11 cellular contexts compared by ENCODE assay signal in genomic region chr1:150514260-150514659, GRCh38. TPM values are rescaled to one million over a fixed set of nuclear protein-coding genes. Genes with fewer than 3 reads are reported as not detected.
A peak's percentile ranks its signal among the peaks of the same experiment; 100 is the strongest.
DNase-seq lines count a peak whose midpoint lies in the region; ATAC-seq, FAIRE-seq and TF ChIP-seq lines count a peak whose summit lies in the region.
"Had no signal": no experiment of that assay in that cellular context is flagged by ENCODE, and none has a peak within 500 bp of the region (broad histone marks: within the 10 kb centered on the region; RNA-seq: fewer than 3 reads in every experiment).

No MANE protein-coding gene starts in this region.

- H3K79me2 ChIP-seq in DOHH2 (ENCODE audit: control insufficient read depth, low read length) (no peaks in the 10 kb centered on the region), K562 (ENCODE audit: control insufficient read depth, insufficient read depth, low read length) (peaks cover 13% of the 10 kb centered on the region; the same call in 1 of the 3 replicates)

- H3K9ac ChIP-seq in K562 (ENCODE audit: insufficient read depth in 1 of 2, low read depth in 2 of 2, low read length in 2 of 2): peak overlapping the region; percentile 82 to 98

- peak overlapping the region in 1 of 3 donors; percentile 77 for H3K27ac Mint-ChIP-seq in CD4-positive, CD25-positive, alpha-beta regulatory T cell
- peak overlapping the region; percentile 46 to 74 for H3K27ac Mint-ChIP-seq in natural killer cell treated with Interleukin-12 subunit alpha and Interleukin-12 subunit beta and Interleukin-15 and Interleukin-18, amount 100 ng/mL, for 72 hours

- no peak overlapping the region for H3K27ac ChIP-seq in CD4-positive, CD25-positive, alpha-beta regulatory T cell (ENCODE audit: insufficient read depth, low read length, poor library complexity, severe bottlenecking)
- H3K27ac ChIP-seq in DOHH2 (ENCODE audit: low read depth, low read length) (no peak overlapping the region), K562 (ENCODE audit: extremely low read depth, low read depth, low read length) (0 out of 3 replicates have a peak overlapping the region, but pooled peaks have one; percentile 83)

- TF ChIP-seq CTCF in DOHH2 (IDR thresholded peaks at IDR 0.05; ENCODE audit: low read depth, low read length, poor library complexity, severe bottlenecking) (no peak), K562 (IDR thresholded peaks at IDR 0.05 in 2 of 3, conservative IDR thresholded peaks at IDR 0.05 in 1 of 3; ENCODE audit: insufficient read depth in 2 of 3, low read depth in 1 of 3, low read length in 3 of 3) (no peak)

- ATAC-seq in CD4-positive, CD25-positive, alpha-beta regulatory T cell (ENCODE audit: low read depth in 2 of 2): no peak
- ATAC-seq in K562: no peak
- ATAC-seq in natural killer cell treated with Interleukin-12 subunit alpha and Interleukin-12 subunit beta and Interleukin-15 and Interleukin-18, amount 100 ng/mL, for 72 hours: no peak
- ATAC-seq in sciatic nerve: no peak

- no peak for TF ChIP-seq EP300 in K562 (IDR thresholded peaks at IDR 0.05; ENCODE audit: low read length)

- H3K9me2 ChIP-seq in DOHH2 (replicated peaks; ENCODE audit: control insufficient read depth, low read length): no peaks in the 10 kb centered on the region

- H3K36me3 ChIP-seq in CD4-positive, CD25-positive, alpha-beta regulatory T cell (ENCODE audit: control insufficient read depth, insufficient read depth, low read length): no peaks in the 10 kb centered on the region
- H3K36me3 ChIP-seq in DOHH2 (ENCODE audit: control insufficient read depth, low read length) (no peaks in the 10 kb centered on the region), K562 (ENCODE audit: control insufficient read depth, insufficient read depth, low read length) (peaks cover 34% of the 10 kb centered on the region; the same call in 2 of the 3 replicates)
- H3K36me3 ChIP-seq: cardiac muscle cell had no signal

- no peak overlapping the region; the same call in 1 of the 2 replicates for H2AFZ ChIP-seq in K562 (ENCODE audit: low read depth, low read length)

- H3K9me3 Mint-ChIP-seq in CD4-positive, CD25-positive, alpha-beta regulatory T cell: no peaks in the 10 kb centered on the region
- H3K9me3 Mint-ChIP-seq in natural killer cell treated with Interleukin-12 subunit alpha and Interleukin-12 subunit beta and Interleukin-15 and Interleukin-18, amount 100 ng/mL, for 72 hours: no peaks in the 10 kb centered on the region

- FAIRE-seq in K562 (lab: Jason Lieb, UNC): no peak

- 48% methylated on average over 9 of the region's 9 CpGs for WGBS in K562 (ENCODE audit: insufficient coverage, low coverage, missing lambda C conversion rate)

- no peak overlapping the region for H3K4me3 ChIP-seq in CD4-positive, CD25-positive, alpha-beta regulatory T cell (ENCODE audit: low read depth, low read length)
- H3K4me3 ChIP-seq in DOHH2 (ENCODE audit: low read length) (0 out of 2 replicates have a peak overlapping the region, but pooled peaks have one; percentile 91), K562 (0 out of 2 replicates have a peak overlapping the region, but pooled peaks have one; percentile 43)

- H3K36me3 Mint-ChIP-seq in CD4-positive, CD25-positive, alpha-beta regulatory T cell: no peaks in the 10 kb centered on the region
- no peaks in the 10 kb centered on the region for H3K36me3 Mint-ChIP-seq in natural killer cell treated with Interleukin-12 subunit alpha and Interleukin-12 subunit beta and Interleukin-15 and Interleukin-18, amount 100 ng/mL, for 72 hours

- peaks cover 7% of the 10 kb centered on the region for H3K27me3 Mint-ChIP-seq in CD4-positive, CD25-positive, alpha-beta regulatory T cell
- H3K27me3 Mint-ChIP-seq in natural killer cell treated with Interleukin-12 subunit alpha and Interleukin-12 subunit beta and Interleukin-15 and Interleukin-18, amount 100 ng/mL, for 72 hours: no peaks in the 10 kb centered on the region

- no peaks in the 10 kb centered on the region for H3K27me3 ChIP-seq in CD4-positive, CD25-positive, alpha-beta regulatory T cell (ENCODE audit: control insufficient read depth, insufficient read depth, low read length)
- H3K27me3 ChIP-seq in DOHH2 (ENCODE audit: control insufficient read depth, low read length): no peaks in the 10 kb centered on the region
- H3K27me3 ChIP-seq in K562 (ENCODE audit: control insufficient read depth in 2 of 2, insufficient read depth in 2 of 2, low read length in 2 of 2): no peaks in the 10 kb centered on the region
- H3K27me3 ChIP-seq: cardiac muscle cell, esophagus muscularis mucosa had no signal

- H3K4me3 Mint-ChIP-seq in CD4-positive, CD25-positive, alpha-beta regulatory T cell: peak overlapping the region; percentile 74 to 95 (median 92)
- H3K4me3 Mint-ChIP-seq in natural killer cell treated with Interleukin-12 subunit alpha and Interleukin-12 subunit beta and Interleukin-15 and Interleukin-18, amount 100 ng/mL, for 72 hours: peak overlapping the region; percentile 80

- H3K4me1 Mint-ChIP-seq in CD4-positive, CD25-positive, alpha-beta regulatory T cell: peaks cover 0 to 25% (median 15%) of the 10 kb centered on the region in 4 donors
- H3K4me1 Mint-ChIP-seq in natural killer cell treated with Interleukin-12 subunit alpha and Interleukin-12 subunit beta and Interleukin-15 and Interleukin-18, amount 100 ng/mL, for 72 hours (ENCODE audit: low read depth in 2 of 2): peaks cover 9 to 12% of the 10 kb centered on the region in 2 donors

- H3K9me3 ChIP-seq in CD4-positive, CD25-positive, alpha-beta regulatory T cell (ENCODE audit: control insufficient read depth in 2 of 2, low read length in 2 of 2): no peaks in the 10 kb centered on the region
- no peaks in the 10 kb centered on the region for H3K9me3 ChIP-seq in DOHH2 (ENCODE audit: control insufficient read depth, insufficient read depth, low read length)
- H3K9me3 ChIP-seq in K562 (replicated peaks; ENCODE audit: control insufficient read depth, insufficient read depth, low read depth, low read length): no peaks in the 10 kb centered on the region
- H3K9me3 ChIP-seq: esophagus muscularis mucosa had no signal

- no peak for DNase-seq in CD4-positive, CD25-positive, alpha-beta regulatory T cell
- DNase-seq in K562 (ENCODE audit: extremely low read depth in 1 of 4, low spot score in 3 of 4) (peak in 1 of 4 experiments; percentile 33), AG08395 (ENCODE audit: low spot score) (no peak), HCEC 1CT (no peak), sciatic nerve (ENCODE audit: low spot score) (no peak)
- DNase-seq in natural killer cell treated with Interleukin-12 subunit alpha and Interleukin-12 subunit beta and Interleukin-15 and Interleukin-18, amount 100 ng/mL, for 72 hours (ENCODE audit: low spot score): peak; percentile 56
- DNase-seq: NCI-H1048, NCI-H345 had no signal

- TF ChIP-seq RAD21 in K562 (CRISPR knock-in tag; conservative IDR thresholded peaks at IDR 0.05 in 1 of 2, IDR thresholded peaks at IDR 0.05 in 1 of 2): no peak

- in situ Hi-C loops in K562 (cut with MboI): no loop called here

- no peaks in the 10 kb centered on the region for H3K9me1 ChIP-seq in K562 (ENCODE audit: control insufficient read depth, insufficient read depth, low read length)

- peak overlapping the region; percentile 78 for H3K4me2 ChIP-seq in DOHH2 (ENCODE audit: low read length)
- H3K4me2 ChIP-seq in K562 (ENCODE audit: insufficient read depth, low read length): peak overlapping the region; percentile 86

- H3K4me1 ChIP-seq in CD4-positive, CD25-positive, alpha-beta regulatory T cell (ENCODE audit: control insufficient read depth, insufficient read depth, low read length, poor library complexity, severe bottlenecking): peaks cover 19% of the 10 kb centered on the region
- H3K4me1 ChIP-seq in DOHH2 (ENCODE audit: control insufficient read depth, low read length) (peaks cover 50% of the 10 kb centered on the region), K562 (replicated peaks in 1 of 2; ENCODE audit: control insufficient read depth in 2 of 2, insufficient read depth in 2 of 2, low read length in 2 of 2) (peaks cover 36 to 44% of the 10 kb centered on the region in 2 experiments; a peak in 4 of 5 replicates)

- TF ChIP-seq POLR2A in K562 (conservative IDR thresholded peaks at IDR 0.05): no peak

- H3F3A ChIP-seq in DOHH2 (ENCODE audit: control insufficient read depth, insufficient read depth): peaks cover 12% of the 10 kb centered on the region; the same call in 1 of the 2 replicates

- CTCF ChIA-PET in K562 (lab: Yijun Ruan, JAX; ENCODE audit: low intra/inter-chr PET ratio): no interaction called here

- POLR2A ChIA-PET in K562 (lab: Yijun Ruan, JAX): interaction anchor here (1.4 to 2.9 kb wide), 2 partner anchors 18 to 65 kb away, joined by 4 to 17 read pairs; partner anchors contain the start of gene MCL1

- BruUV-seq in K562 (replicated peaks; lab: Mats Ljungman, UMichigan): no TSS peak

- intact Hi-C loops in K562 (cut with micrococcal nuclease) (no loop called here), sciatic nerve (cut with DNase I) (no loop called here)

- no peaks in the 10 kb centered on the region for H4K20me1 ChIP-seq in DOHH2 (ENCODE audit: control insufficient read depth, insufficient read depth, low read depth, low read length)
- no peaks in the 10 kb centered on the region for H4K20me1 ChIP-seq in K562 (replicated peaks; ENCODE audit: control insufficient read depth, insufficient read depth, low read length)

RNA-seq across cellular contexts. Expression of gene FALEC, which starts 1.3 kb away (rescaled TPM):
- total RNA-seq in CD4-positive, CD25-positive, alpha-beta regulatory T cell: not detected
- under 1 TPM in 1 of 4 donors, not detected in 3; 0.42 TPM for polyA plus RNA-seq in CD4-positive, CD25-positive, alpha-beta regulatory T cell
- total RNA-seq in K562 (2011; cell fraction: chromatin; rRNA removed; ENCODE audit: low replicate concordance): 0.95 and 3.3 TPM in 2 replicates
- 0.92 and 1.0 TPM in 2 replicates for total RNA-seq in K562 (2011; cell fraction: nucleolus; rRNA removed)
- total RNA-seq in K562 (2011; cell fraction: nucleoplasm; rRNA removed): 1.8 and 2.4 TPM in 2 replicates
- 0.33 and 1.8 TPM in 2 replicates for total RNA-seq in K562 (2014; rRNA removed)
- total RNA-seq in K562 (2014; rRNA removed; fragmentation: Illumina TruSeq; extraction: Trizol): 0.38 TPM in 1 of 2 replicates, not detected in the other
- total RNA-seq in K562 (2015; rRNA removed; fragmentation: Illumina TruSeq; extraction: Trizol): 0.45 TPM in 1 of 2 replicates, not detected in the other
- total RNA-seq in K562 (2021): 0.51 TPM in 1 of 2 replicates, not detected in the other
- polyA plus RNA-seq in K562 (2011; rRNA removed): 0.15 and 0.53 TPM in 2 replicates
- polyA plus RNA-seq in K562 (2011; cell fraction: cytosol; rRNA removed): 0.18 and 0.19 TPM in 2 replicates
- 0.58 and 0.67 TPM in 2 replicates for polyA plus RNA-seq in K562 (2011; cell fraction: nucleus; rRNA removed)
- polyA plus RNA-seq in K562 (2012): 0.21 and 0.43 TPM in 2 replicates
- polyA plus RNA-seq in K562 (2014; fragmentation: Illumina TruSeq; extraction: Trizol): not detected in 2 replicates
- polyA plus RNA-seq in K562 (2014; fragmentation: Nextera tagmentation; extraction: Ambion mirVana): not detected
- polyA plus RNA-seq in K562 (2014; rRNA removed): 0.56 and 0.73 TPM in 2 replicates
- 0.63 and 0.72 TPM in 2 replicates for polyA minus RNA-seq in K562 (2011; rRNA and poly(A)+ RNA removed)
- not detected in 2 replicates for polyA minus RNA-seq in K562 (2011; cell fraction: cytosol; rRNA and poly(A)+ RNA removed)
- 1.1 TPM in 1 of 2 replicates, not detected in the other for polyA minus RNA-seq in K562 (2011; cell fraction: nucleus; rRNA and poly(A)+ RNA removed)
- not detected for total RNA-seq in natural killer cell treated with Interleukin-12 subunit alpha and Interleukin-12 subunit beta and Interleukin-15 and Interleukin-18, amount 100 ng/mL, for 72 hours
- total RNA-seq in sciatic nerve: not detected
- total RNA-seq: esophagus muscularis mucosa had no signal

RNA-seq across cellular contexts. Expression of gene ECM1, which starts 6.4 kb away (rescaled TPM):
- 0.22 TPM for total RNA-seq in CD4-positive, CD25-positive, alpha-beta regulatory T cell
- under 1 TPM in 1 of 4 donors, not detected in 3; 0.10 TPM for polyA plus RNA-seq in CD4-positive, CD25-positive, alpha-beta regulatory T cell
- total RNA-seq in K562 (2011; cell fraction: chromatin; rRNA removed; ENCODE audit: low replicate concordance): 68.4 and 156 TPM in 2 replicates
- 117 and 147 TPM in 2 replicates for total RNA-seq in K562 (2011; cell fraction: nucleolus; rRNA removed)
- total RNA-seq in K562 (2011; cell fraction: nucleoplasm; rRNA removed): 110 and 118 TPM in 2 replicates
- 24.4 and 33.0 TPM in 2 replicates for total RNA-seq in K562 (2014; rRNA removed)
- total RNA-seq in K562 (2014; rRNA removed; fragmentation: Illumina TruSeq; extraction: Trizol): 10.7 and 11.3 TPM in 2 replicates
- 12.8 and 13.6 TPM in 2 replicates for total RNA-seq in K562 (2015; rRNA removed; fragmentation: Illumina TruSeq; extraction: Trizol)
- total RNA-seq in K562 (2021): 30.1 and 39.3 TPM in 2 replicates
- polyA plus RNA-seq in K562 (2011; rRNA removed): 9.4 and 20.8 TPM in 2 replicates
- polyA plus RNA-seq in K562 (2011; cell fraction: cytosol; rRNA removed): 13.6 and 30.6 TPM in 2 replicates
- polyA plus RNA-seq in K562 (2011; cell fraction: nucleus; rRNA removed): 57.5 and 132 TPM in 2 replicates
- 50.1 and 67.4 TPM in 2 replicates for polyA plus RNA-seq in K562 (2012)
- polyA plus RNA-seq in K562 (2014; fragmentation: Illumina TruSeq; extraction: Trizol): 52.2 and 59.5 TPM in 2 replicates
- 1 to 10 TPM; 6.6 to 7.0 TPM for polyA plus RNA-seq in K562 (2014; fragmentation: Nextera tagmentation; extraction: Ambion mirVana)
- 16.3 and 23.9 TPM in 2 replicates for polyA plus RNA-seq in K562 (2014; rRNA removed)
- 8.1 and 9.4 TPM in 2 replicates for polyA minus RNA-seq in K562 (2011; rRNA and poly(A)+ RNA removed)
- polyA minus RNA-seq in K562 (2011; cell fraction: cytosol; rRNA and poly(A)+ RNA removed): 14.9 and 22.9 TPM in 2 replicates
- 8.2 and 14.0 TPM in 2 replicates for polyA minus RNA-seq in K562 (2011; cell fraction: nucleus; rRNA and poly(A)+ RNA removed)
- total RNA-seq in natural killer cell treated with Interleukin-12 subunit alpha and Interleukin-12 subunit beta and Interleukin-15 and Interleukin-18, amount 100 ng/mL, for 72 hours: 1 to 10 TPM; 1.2 to 1.9 TPM
- total RNA-seq in sciatic nerve: 19.7 TPM

RNA-seq across cellular contexts. Expression of gene TARS2, which starts 27.0 kb away (rescaled TPM):
- 34.0 TPM for total RNA-seq in CD4-positive, CD25-positive, alpha-beta regulatory T cell
- 10 to 100 TPM; 28.6 to 36.6 (median 31.5) TPM for polyA plus RNA-seq in CD4-positive, CD25-positive, alpha-beta regulatory T cell
- total RNA-seq in K562 (2011; cell fraction: chromatin; rRNA removed; ENCODE audit: low replicate concordance): 83.9 and 98.9 TPM in 2 replicates
- total RNA-seq in K562 (2011; cell fraction: nucleolus; rRNA removed): 62.9 and 65.5 TPM in 2 replicates
- total RNA-seq in K562 (2011; cell fraction: nucleoplasm; rRNA removed): 81.2 and 104 TPM in 2 replicates
- total RNA-seq in K562 (2014; rRNA removed): 40.1 and 41.6 TPM in 2 replicates
- total RNA-seq in K562 (2014; rRNA removed; fragmentation: Illumina TruSeq; extraction: Trizol): 27.5 and 30.3 TPM in 2 replicates
- 28.2 TPM in 2 replicates for total RNA-seq in K562 (2015; rRNA removed; fragmentation: Illumina TruSeq; extraction: Trizol)
- total RNA-seq in K562 (2021): 37.1 and 39.4 TPM in 2 replicates
- 46.7 and 54.5 TPM in 2 replicates for polyA plus RNA-seq in K562 (2011; rRNA removed)
- 89.9 and 98.0 TPM in 2 replicates for polyA plus RNA-seq in K562 (2011; cell fraction: cytosol; rRNA removed)
- 61.7 and 64.6 TPM in 2 replicates for polyA plus RNA-seq in K562 (2011; cell fraction: nucleus; rRNA removed)
- polyA plus RNA-seq in K562 (2012): 29.7 and 42.9 TPM in 2 replicates
- 62.5 and 64.2 TPM in 2 replicates for polyA plus RNA-seq in K562 (2014; fragmentation: Illumina TruSeq; extraction: Trizol)
- polyA plus RNA-seq in K562 (2014; fragmentation: Nextera tagmentation; extraction: Ambion mirVana): 10 to 100 TPM; 17.0 to 30.1 TPM
- polyA plus RNA-seq in K562 (2014; rRNA removed): 45.5 and 46.3 TPM in 2 replicates
- 40.2 and 45.0 TPM in 2 replicates for polyA minus RNA-seq in K562 (2011; rRNA and poly(A)+ RNA removed)
- polyA minus RNA-seq in K562 (2011; cell fraction: cytosol; rRNA and poly(A)+ RNA removed): 25.4 and 31.6 TPM in 2 replicates
- polyA minus RNA-seq in K562 (2011; cell fraction: nucleus; rRNA and poly(A)+ RNA removed): 31.9 and 57.9 TPM in 2 replicates
- 10 to 100 TPM; 31.5 to 59.9 TPM for total RNA-seq in natural killer cell treated with Interleukin-12 subunit alpha and Interleukin-12 subunit beta and Interleukin-15 and Interleukin-18, amount 100 ng/mL, for 72 hours
- total RNA-seq in sciatic nerve: 22.4 TPM

RNA-seq across cellular contexts. Expression of gene ADAMTSL4, which starts 34.9 kb away (rescaled TPM):
- total RNA-seq in CD4-positive, CD25-positive, alpha-beta regulatory T cell: 0.12 TPM
- under 1 TPM in 1 of 4 donors, not detected in 3; 0.22 TPM for polyA plus RNA-seq in CD4-positive, CD25-positive, alpha-beta regulatory T cell
- total RNA-seq in K562 (2011; cell fraction: chromatin; rRNA removed; ENCODE audit: low replicate concordance): 795 and 1,508 TPM in 2 replicates
- total RNA-seq in K562 (2011; cell fraction: nucleolus; rRNA removed): 712 and 761 TPM in 2 replicates
- total RNA-seq in K562 (2011; cell fraction: nucleoplasm; rRNA removed): 735 and 822 TPM in 2 replicates
- total RNA-seq in K562 (2014; rRNA removed): 35.6 and 43.6 TPM in 2 replicates
- 18.8 and 20.3 TPM in 2 replicates for total RNA-seq in K562 (2014; rRNA removed; fragmentation: Illumina TruSeq; extraction: Trizol)
- total RNA-seq in K562 (2015; rRNA removed; fragmentation: Illumina TruSeq; extraction: Trizol): 22.8 and 25.5 TPM in 2 replicates
- 163 and 212 TPM in 2 replicates for total RNA-seq in K562 (2021)
- polyA plus RNA-seq in K562 (2011; rRNA removed): 53.8 and 132 TPM in 2 replicates
- polyA plus RNA-seq in K562 (2011; cell fraction: cytosol; rRNA removed): 68.7 and 73.2 TPM in 2 replicates
- 800 and 1,003 TPM in 2 replicates for polyA plus RNA-seq in K562 (2011; cell fraction: nucleus; rRNA removed)
- 127 and 192 TPM in 2 replicates for polyA plus RNA-seq in K562 (2012)
- 116 and 156 TPM in 2 replicates for polyA plus RNA-seq in K562 (2014; fragmentation: Illumina TruSeq; extraction: Trizol)
- polyA plus RNA-seq in K562 (2014; fragmentation: Nextera tagmentation; extraction: Ambion mirVana): 10 to 100 TPM; 12.7 to 14.8 TPM
- polyA plus RNA-seq in K562 (2014; rRNA removed): 104 and 137 TPM in 2 replicates
- polyA minus RNA-seq in K562 (2011; rRNA and poly(A)+ RNA removed): 23.6 and 31.1 TPM in 2 replicates
- 45.7 and 70.1 TPM in 2 replicates for polyA minus RNA-seq in K562 (2011; cell fraction: cytosol; rRNA and poly(A)+ RNA removed)
- 99.2 and 125 TPM in 2 replicates for polyA minus RNA-seq in K562 (2011; cell fraction: nucleus; rRNA and poly(A)+ RNA removed)
- total RNA-seq in natural killer cell treated with Interleukin-12 subunit alpha and Interleukin-12 subunit beta and Interleukin-15 and Interleukin-18, amount 100 ng/mL, for 72 hours: 1 to 10 TPM in 1 of 2 donors, under 1 TPM in 1; 0.48 to 1.0 TPM
- 70.2 TPM for total RNA-seq in sciatic nerve
